Comparison of ENCODE assay signal across 1 cellular context in the genomic region with DNA sequence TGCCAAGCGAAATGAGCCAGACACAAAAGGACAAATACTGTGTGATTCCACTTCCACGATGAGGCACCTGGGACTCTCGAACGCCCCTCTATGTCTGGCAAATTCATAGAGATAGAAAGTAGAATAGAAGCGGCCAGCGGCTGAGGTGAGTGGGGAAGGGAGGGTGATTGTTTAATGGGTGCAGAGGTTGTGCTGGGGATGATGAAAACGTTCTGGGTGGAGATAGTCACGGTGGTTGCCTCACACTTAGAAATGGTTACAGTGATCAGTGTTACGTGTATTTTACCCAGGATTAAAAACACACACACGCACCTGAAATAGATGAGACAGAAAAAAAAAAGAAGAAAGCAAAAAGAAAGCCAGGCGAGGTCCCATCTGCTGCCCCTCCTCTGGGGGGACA. TPM values are rescaled to one million over a fixed set of nuclear protein-coding genes. Genes with fewer than 3 reads are reported as not detected.
"Had no signal": no experiment of that assay in that cellular context is flagged by ENCODE, and none has a peak within 500 bp of the region (broad histone marks: within the 10 kb centered on the region; RNA-seq: fewer than 3 reads in every experiment).

No MANE protein-coding gene starts in this region.

RNA-seq across cellular contexts. Expression of a gene that starts 2.9 kb away (rescaled TPM):
- polyA plus RNA-seq: naive thymus-derived CD4-positive, alpha-beta T cell had no signal
